ENCODE assay signal across 23 cellular contexts in genomic region chr7:150468241-150468640, GRCh38. TPM values are rescaled to one million over a fixed set of nuclear protein-coding genes. Genes with fewer than 3 reads are reported as not detected.
DNase-seq lines count a peak whose midpoint lies in the region; ATAC-seq and TF ChIP-seq lines count a peak whose summit lies in the region.
"Had no signal": no experiment of that assay in that cellular context is flagged by ENCODE, and none has a peak within 500 bp of the region (broad histone marks: within the 10 kb centered on the region; RNA-seq: fewer than 3 reads in every experiment).

No MANE protein-coding gene starts in this region.

- CTCF ChIA-PET in naive thymus-derived CD4-positive, alpha-beta T cell (lab: Charles Lee): interaction anchor here (0.6 kb wide), 1 partner anchor 47 kb away, joined by 4 read pairs; no protein-coding TSS in a partner anchor

- intact Hi-C loops in left ventricle myocardium inferior (cut with micrococcal nuclease) (no loop called here), Right ventricle myocardium superior (cut with DNase I) (no loop called here), tibial artery (cut with DNase I; ENCODE audit: low total_unique reads) (no loop called here)
- intact Hi-C loops in naive thymus-derived CD4-positive, alpha-beta T cell (cut with micrococcal nuclease): loop anchor here (1.0 to 2.0 kb wide), 3 partner anchors 11 to 17 kb away; no protein-coding TSS in a partner anchor

- H3K9me3 ChIP-seq in left ventricle myocardium inferior (replicated peaks) (peaks cover 4% of the 10 kb centered on the region), upper lobe of left lung (no peaks in the 10 kb centered on the region), tibial artery (peaks cover 0 to 6% (median 0%) of the 10 kb centered on the region in 3 donors)
- H3K9me3 ChIP-seq in naive thymus-derived CD4-positive, alpha-beta T cell (ENCODE audit: control insufficient read depth in 2 of 3, low read length in 3 of 3): peaks cover 0 to 6% (median 0%) of the 10 kb centered on the region in 3 experiments
- H3K9me3 ChIP-seq: Peyer's patch, vagina had no signal

- 88 to 95% methylated on average over 3 of the region's 3 CpGs for WGBS in upper lobe of left lung, 2 donors

- no peak for TF ChIP-seq CTCF in left ventricle myocardium inferior (IDR thresholded peaks at IDR 0.05; ENCODE audit: borderline replicate concordance)
- TF ChIP-seq CTCF in upper lobe of left lung (IDR thresholded peaks at IDR 0.05): no peak
- TF ChIP-seq CTCF in tibial artery (IDR thresholded peaks at IDR 0.05): no peak

- no peak for DNase-seq in left ventricle myocardium inferior
- DNase-seq in Right ventricle myocardium superior: no peak
- DNase-seq in activated naive CD8-positive, alpha-beta T cell treated with anti-CD3 and anti-CD28 coated beads for 36 hours: no peak
- DNase-seq in naive thymus-derived CD4-positive, alpha-beta T cell: peak in 1 of 9 donors; percentile 51
- DNase-seq in upper lobe of left lung: no peak
- DNase-seq in amniotic stem cell (lab: John Stamatoyannopoulos, UW): no peak
- DNase-seq in tibial artery: no peak
- DNase-seq: activated CD4-positive, alpha-beta T cell treated with anti-CD3 and anti-CD28 coated beads, Interleukin-2, amount 10 ng/mL, durations not matched to agents 7 days and 5 days; anterior cingulate cortex; Calu3; cerebellar nuclear complex; effector CD8-positive, alpha-beta T cell; GM23248; mesendoderm; MM.1S; NCI-H1694; NCI-H226; Peyer's patch; SK-N-SH; stomach had no signal

- TF ChIP-seq EP300 in upper lobe of left lung (IDR thresholded peaks at IDR 0.05): no peak

- H3K36me3 Mint-ChIP-seq in activated naive CD8-positive, alpha-beta T cell treated with anti-CD3 and anti-CD28 coated beads for 36 hours: peaks cover 46% of the 10 kb centered on the region
- H3K36me3 Mint-ChIP-seq in naive thymus-derived CD4-positive, alpha-beta T cell: peaks cover 30 to 87% (median 74%) of the 10 kb centered on the region in 5 donors

- H3K4me3 Mint-ChIP-seq in activated naive CD8-positive, alpha-beta T cell treated with anti-CD3 and anti-CD28 coated beads for 36 hours: no peak overlapping the region
- peak overlapping the region; percentile 70 to 91 (median 80) for H3K4me3 Mint-ChIP-seq in naive thymus-derived CD4-positive, alpha-beta T cell
- H3K4me3 Mint-ChIP-seq: activated CD4-positive, alpha-beta T cell treated with anti-CD3 and anti-CD28 coated beads, Interleukin-2, amount 10 ng/mL, durations not matched to agents 7 days and 5 days had no signal

- H3K4me1 ChIP-seq in left ventricle myocardium inferior (peaks cover 64% of the 10 kb centered on the region), upper lobe of left lung (peaks cover 3 to 13% (median 6%) of the 10 kb centered on the region in 4 donors), tibial artery (no peaks in the 10 kb centered on the region)
- H3K4me1 ChIP-seq in naive thymus-derived CD4-positive, alpha-beta T cell (ENCODE audit: control insufficient read depth in 2 of 2, insufficient read depth in 2 of 2, low read length in 2 of 2): peaks cover 50 to 59% of the 10 kb centered on the region in 2 donors
- H3K4me1 ChIP-seq: Peyer's patch, vagina had no signal

- H3K36me3 ChIP-seq in left ventricle myocardium inferior: peaks cover 46% of the 10 kb centered on the region
- peaks cover 0 to 43% (median 10%) of the 10 kb centered on the region in 3 experiments for H3K36me3 ChIP-seq in naive thymus-derived CD4-positive, alpha-beta T cell (ENCODE audit: control insufficient read depth in 2 of 3, insufficient read depth in 3 of 3, low read length in 3 of 3)
- peaks cover 0 to 27% (median 0%) of the 10 kb centered on the region in 4 donors for H3K36me3 ChIP-seq in upper lobe of left lung
- H3K36me3 ChIP-seq in tibial artery: no peaks in the 10 kb centered on the region
- H3K36me3 ChIP-seq: Peyer's patch, vagina had no signal

- H3K4me3 ChIP-seq in left ventricle myocardium inferior (peak overlapping the region; percentile 57), upper lobe of left lung (peak overlapping the region; percentile 10 to 43 (median 27)), tibial artery (peak overlapping the region in 1 of 2 donors; percentile 10)
- peak overlapping the region; percentile 6 for H3K4me3 ChIP-seq in naive thymus-derived CD4-positive, alpha-beta T cell (ENCODE audit: low read length)
- H3K4me3 ChIP-seq: GM23248 had no signal

- POLR2A ChIA-PET in naive thymus-derived CD4-positive, alpha-beta T cell (lab: Charles Lee): interaction anchor here (0.5 to 10.0 kb wide), 6 partner anchors 8 to 603 kb away, joined by 4 to 156 read pairs (median 40); partner anchors contain the start of genes GIMAP7 and GIMAP8

- TF ChIP-seq POLR2A in upper lobe of left lung (IDR thresholded peaks at IDR 0.05): no peak

- H3K27me3 ChIP-seq in left ventricle myocardium inferior (ENCODE audit: low read depth) (no peaks in the 10 kb centered on the region), upper lobe of left lung (no peaks in the 10 kb centered on the region), tibial artery (peaks cover 0 to 11% of the 10 kb centered on the region in 2 donors)
- no peaks in the 10 kb centered on the region for H3K27me3 ChIP-seq in naive thymus-derived CD4-positive, alpha-beta T cell (ENCODE audit: control insufficient read depth in 2 of 2, insufficient read depth in 2 of 2, low read length in 2 of 2)
- H3K27me3 ChIP-seq: Peyer's patch, stomach, vagina had no signal

- H3K27me3 Mint-ChIP-seq in activated naive CD8-positive, alpha-beta T cell treated with anti-CD3 and anti-CD28 coated beads for 36 hours: no peaks in the 10 kb centered on the region
- H3K27me3 Mint-ChIP-seq in naive thymus-derived CD4-positive, alpha-beta T cell: no peaks in the 10 kb centered on the region
- H3K27me3 Mint-ChIP-seq: activated CD4-positive, alpha-beta T cell treated with anti-CD3 and anti-CD28 coated beads, Interleukin-2, amount 10 ng/mL, durations not matched to agents 7 days and 5 days had no signal

- peaks cover 60% of the 10 kb centered on the region for H3K4me1 Mint-ChIP-seq in activated naive CD8-positive, alpha-beta T cell treated with anti-CD3 and anti-CD28 coated beads for 36 hours
- H3K4me1 Mint-ChIP-seq in naive thymus-derived CD4-positive, alpha-beta T cell: peaks cover 64 to 99% (median 95%) of the 10 kb centered on the region in 7 donors

- peak overlapping the region; percentile 77 for H3K27ac Mint-ChIP-seq in activated naive CD8-positive, alpha-beta T cell treated with anti-CD3 and anti-CD28 coated beads for 36 hours
- H3K27ac Mint-ChIP-seq in naive thymus-derived CD4-positive, alpha-beta T cell: peak overlapping the region in 8 of 9 donors; percentile 72 to 97 (median 88)
- H3K27ac Mint-ChIP-seq: activated CD4-positive, alpha-beta T cell treated with anti-CD3 and anti-CD28 coated beads, Interleukin-2, amount 10 ng/mL, durations not matched to agents 7 days and 5 days had no signal

- peak overlapping the region; percentile 65 for H3K27ac ChIP-seq in left ventricle myocardium inferior (replicated peaks)
- peak overlapping the region; percentile 55 for H3K27ac ChIP-seq in naive thymus-derived CD4-positive, alpha-beta T cell (ENCODE audit: low read depth, low read length)
- H3K27ac ChIP-seq in upper lobe of left lung: peak overlapping the region in 3 of 4 donors; percentile 39 to 83 (median 64)
- H3K27ac ChIP-seq in tibial artery: no peak overlapping the region
- H3K27ac ChIP-seq: GM23248, Peyer's patch, stomach had no signal

- ATAC-seq in Right ventricle myocardium superior (ENCODE audit: poor library complexity): no peak
- peak; percentile 82 for ATAC-seq in naive thymus-derived CD4-positive, alpha-beta T cell
- ATAC-seq in upper lobe of left lung (ENCODE audit: low FRiP score in 2 of 2): no peak

- peaks cover 3% of the 10 kb centered on the region for H3K9me3 Mint-ChIP-seq in activated naive CD8-positive, alpha-beta T cell treated with anti-CD3 and anti-CD28 coated beads for 36 hours
- H3K9me3 Mint-ChIP-seq in naive thymus-derived CD4-positive, alpha-beta T cell: peaks cover 4 to 9% (median 5%) of the 10 kb centered on the region in 11 donors

RNA-seq across cellular contexts. Expression of gene GIMAP8, which starts 17.8 kb away (rescaled TPM):
- 11.0 TPM for total RNA-seq in left ventricle myocardium inferior
- 14.4 TPM for total RNA-seq in Right ventricle myocardium superior
- 10 to 100 TPM; 11.1 to 11.9 TPM for total RNA-seq in activated naive CD8-positive, alpha-beta T cell treated with anti-CD3 and anti-CD28 coated beads for 36 hours
- total RNA-seq in naive thymus-derived CD4-positive, alpha-beta T cell: 10 to 100 TPM; 13.8 to 69.7 (median 52.5) TPM
- polyA plus RNA-seq in naive thymus-derived CD4-positive, alpha-beta T cell: 10 to 100 TPM; 26.0 to 56.5 TPM
- total RNA-seq in upper lobe of left lung: 10 to 100 TPM; 15.6 to 39.6 (median 31.7) TPM
- total RNA-seq: Calu3, GM23248 had no signal
- polyA plus RNA-seq: fibroblast of lung, GM23248, neural cell, SK-N-SH had no signal

RNA-seq across cellular contexts. Expression of gene GIMAP7, which starts 46.4 kb away (rescaled TPM):
- total RNA-seq in left ventricle myocardium inferior: 16.8 TPM
- total RNA-seq in Right ventricle myocardium superior: 22.2 TPM
- 10 to 100 TPM; 36.1 to 37.9 TPM for total RNA-seq in activated naive CD8-positive, alpha-beta T cell treated with anti-CD3 and anti-CD28 coated beads for 36 hours
- 100 to 1,000 TPM in 3 of 5 experiments, 10 to 100 TPM in 2; 66.3 to 555 (median 321) TPM for total RNA-seq in naive thymus-derived CD4-positive, alpha-beta T cell
- 1,000 to 10,000 TPM in 1 of 2 donors, 100 to 1,000 TPM in 1; 772 to 1,293 TPM for polyA plus RNA-seq in naive thymus-derived CD4-positive, alpha-beta T cell
- total RNA-seq in upper lobe of left lung: 10 to 100 TPM; 32.5 to 45.0 (median 36.8) TPM
- total RNA-seq: Calu3, fibroblast of lung, GM23248 had no signal
- polyA plus RNA-seq: fibroblast of lung, GM23248, neural cell, SK-N-SH had no signal

Comparison
In these comparisons a context has a peak if more than half of its experiments do, and no peak if none do; other contexts are left out.
1. H3K27ac ChIP-seq: peak in left ventricle myocardium inferior (single experiment), naive thymus-derived CD4-positive, alpha-beta T cell (single experiment) and upper lobe of left lung (3 of 4); none in tibial artery (0 of 2).
2. intact Hi-C loops: an anchor here in naive thymus-derived CD4-positive, alpha-beta T cell (1.0 to 2.0 kb wide); none called in left ventricle myocardium inferior, Right ventricle myocardium superior and tibial artery.